Comparison of ENCODE assay signal across 19 cellular contexts in genomic region chr2:236286866-236287545, GRCh38. TPM values are rescaled to one million over a fixed set of nuclear protein-coding genes. Genes with fewer than 3 reads are reported as not detected.
DNase-seq lines count a peak whose midpoint lies in the region; ATAC-seq, FAIRE-seq and TF ChIP-seq lines count a peak whose summit lies in the region.
"Had no signal": no experiment of that assay in that cellular context is flagged by ENCODE, and none has a peak within 500 bp of the region (broad histone marks: within the 10 kb centered on the region; RNA-seq: fewer than 3 reads in every experiment).

No MANE protein-coding gene starts in this region.

- no peak overlapping the region for H2BK20ac ChIP-seq in IMR-90 (ENCODE audit: low read depth, low read length)

- TF ChIP-seq CTCF in IMR-90 (conservative IDR thresholded peaks at IDR 0.05; ENCODE audit: low read depth, low read length) (no peak), astrocyte (IDR thresholded peaks at IDR 0.05; ENCODE audit: insufficient read depth, low read depth, low read length) (no peak), osteoblast (IDR thresholded peaks at IDR 0.05; ENCODE audit: extremely low read depth, low read depth, low read length) (no peak)

- H3K9ac ChIP-seq in IMR-90 (ENCODE audit: low read depth, low read length): no peak overlapping the region
- no peak overlapping the region for H3K9ac ChIP-seq in astrocyte (ENCODE audit: low read length)
- H3K9ac ChIP-seq in mesendoderm (ENCODE audit: low read length): no peak overlapping the region
- H3K9ac ChIP-seq: BLaER1 treated with 17β-estradiol and CSF1 and Interleukin-3, amounts not matched to agents 10 nM and 100 nM had no signal

- H2BK15ac ChIP-seq in IMR-90 (ENCODE audit: low read depth, low read length): no peak overlapping the region
- no peak overlapping the region for H2BK15ac ChIP-seq in mesendoderm (replicated peaks; ENCODE audit: low read depth)

- no peak overlapping the region for H2BK120ac ChIP-seq in IMR-90 (ENCODE audit: low read depth, low read length)
- no peak overlapping the region for H2BK120ac ChIP-seq in mesendoderm (ENCODE audit: low read depth, low read length)

- H3K27ac Mint-ChIP-seq in astrocyte (ENCODE audit: unreplicated experiment): no peak overlapping the region
- H3K27ac Mint-ChIP-seq: immature natural killer cell; stimulated activated effector memory CD8-positive, alpha-beta T cell treated with anti-CD3 and anti-CD28 coated beads, Interleukin-12 subunit alpha, Interleukin-12 subunit beta, amount 100 ng/mL, for 72 hours had no signal

- H3K36me3 Mint-ChIP-seq in astrocyte (ENCODE audit: low read depth, unreplicated experiment): no peaks in the 10 kb centered on the region
- H3K36me3 Mint-ChIP-seq: immature natural killer cell; stimulated activated effector memory CD8-positive, alpha-beta T cell treated with anti-CD3 and anti-CD28 coated beads, Interleukin-12 subunit alpha, Interleukin-12 subunit beta, amount 100 ng/mL, for 72 hours had no signal

- H3K23ac ChIP-seq in IMR-90 (ENCODE audit: low read depth, low read length): no peak overlapping the region
- H3K23ac ChIP-seq in mesendoderm (ENCODE audit: low read length): no peak overlapping the region

- no peak for TF ChIP-seq POLR2A in IMR-90 (IDR thresholded peaks at IDR 0.05; ENCODE audit: low read depth, low read length)

- H3K4me3 ChIP-seq in IMR-90 (ENCODE audit: insufficient read depth, low read depth, low read length) (no peak overlapping the region), astrocyte (ENCODE audit: insufficient read depth, low read depth, low read length) (no peak overlapping the region), mesendoderm (ENCODE audit: low read length) (no peak overlapping the region), osteoblast (ENCODE audit: insufficient read depth, low read length) (no peak overlapping the region)
- H3K4me3 ChIP-seq: adrenal gland; BLaER1 treated with 17β-estradiol and CSF1 and Interleukin-3, amounts not matched to agents 10 nM and 100 nM; upper lobe of right lung had no signal

- intact Hi-C loops in IMR-90 (cut with micrococcal nuclease): no loop called here

- CTCF ChIA-PET in IMR-90 (lab: Yijun Ruan, JAX): no interaction called here

- FAIRE-seq in astrocyte (lab: Jason Lieb, UNC): no peak

- H3K79me2 ChIP-seq in astrocyte (ENCODE audit: insufficient read depth, low read length) (no peaks in the 10 kb centered on the region), mesendoderm (ENCODE audit: control insufficient read depth, insufficient read depth, low read length) (no peaks in the 10 kb centered on the region), osteoblast (ENCODE audit: insufficient read depth, low read length) (no peaks in the 10 kb centered on the region)

- H4K8ac ChIP-seq in IMR-90 (ENCODE audit: low read depth in 2 of 2, low read length in 2 of 2) (no peak overlapping the region), mesendoderm (ENCODE audit: low read depth, low read length) (no peak overlapping the region)

- H3K4ac ChIP-seq in IMR-90 (ENCODE audit: low read depth, low read length): no peak overlapping the region
- H3K4ac ChIP-seq in mesendoderm (ENCODE audit: low read depth, low read length): no peak overlapping the region

- H2BK5ac ChIP-seq in IMR-90 (ENCODE audit: low read depth, low read length, poor library complexity, severe bottlenecking) (no peak overlapping the region), mesendoderm (ENCODE audit: low read length) (no peak overlapping the region)

- no peaks in the 10 kb centered on the region for H3K9me3 ChIP-seq in IMR-90 (ENCODE audit: control insufficient read depth, insufficient read depth, low read length)
- H3K9me3 ChIP-seq in astrocyte (ENCODE audit: insufficient read depth, low read depth, low read length): no peaks in the 10 kb centered on the region
- no peaks in the 10 kb centered on the region for H3K9me3 ChIP-seq in osteoblast (ENCODE audit: low read depth, low read length)
- H3K9me3 ChIP-seq: adrenal gland, upper lobe of right lung had no signal

- H3K27me3 ChIP-seq in IMR-90 (ENCODE audit: control insufficient read depth, insufficient read depth, low read length): no peaks in the 10 kb centered on the region; the same call in 1 of the 2 replicates
- H3K27me3 ChIP-seq in astrocyte (ENCODE audit: insufficient read depth, low read length): no peaks in the 10 kb centered on the region
- no peaks in the 10 kb centered on the region for H3K27me3 ChIP-seq in mesendoderm (ENCODE audit: insufficient read depth, low read length, poor library complexity)
- no peaks in the 10 kb centered on the region for H3K27me3 ChIP-seq in osteoblast (ENCODE audit: insufficient read depth, low read length)
- H3K27me3 ChIP-seq: adrenal gland; BLaER1 treated with 17β-estradiol and CSF1 and Interleukin-3, amounts not matched to agents 10 nM and 100 nM; upper lobe of right lung had no signal

- peaks cover 43% of the 10 kb centered on the region for H3K27me3 Mint-ChIP-seq in astrocyte (ENCODE audit: low read depth, unreplicated experiment)

- no peaks in the 10 kb centered on the region for H3K9me1 ChIP-seq in IMR-90 (ENCODE audit: insufficient read depth, low read length)

- H3K36me3 ChIP-seq in IMR-90 (ENCODE audit: control insufficient read depth, insufficient read depth, low read length) (no peaks in the 10 kb centered on the region), astrocyte (ENCODE audit: insufficient read depth, low read length) (no peaks in the 10 kb centered on the region), mesendoderm (ENCODE audit: control insufficient read depth, insufficient read depth, low read length) (no peaks in the 10 kb centered on the region), osteoblast (ENCODE audit: insufficient read depth, low read length) (no peaks in the 10 kb centered on the region)
- H3K36me3 ChIP-seq: adrenal gland; BLaER1 treated with 17β-estradiol and CSF1 and Interleukin-3, amounts not matched to agents 10 nM and 100 nM; upper lobe of right lung had no signal

- no peak overlapping the region for H3K27ac ChIP-seq in IMR-90 (ENCODE audit: insufficient read depth, low read length)
- no peak overlapping the region for H3K27ac ChIP-seq in astrocyte (ENCODE audit: low read depth, low read length)
- H3K27ac ChIP-seq in mesendoderm (ENCODE audit: low read depth, low read length): no peak overlapping the region
- no peak overlapping the region for H3K27ac ChIP-seq in osteoblast (ENCODE audit: low read depth, low read length)
- H3K27ac ChIP-seq: adrenal gland, upper lobe of right lung had no signal

- no peak overlapping the region for H2AK9ac ChIP-seq in IMR-90 (replicated peaks; ENCODE audit: low read depth, low read length, poor library complexity)

- H4K91ac ChIP-seq in IMR-90 (ENCODE audit: insufficient read depth, low read depth, low read length): no peak overlapping the region

- no peak overlapping the region for H3K4me3 Mint-ChIP-seq in astrocyte (ENCODE audit: unreplicated experiment)
- H3K4me3 Mint-ChIP-seq: immature natural killer cell; stimulated activated effector memory CD8-positive, alpha-beta T cell treated with anti-CD3 and anti-CD28 coated beads, Interleukin-12 subunit alpha, Interleukin-12 subunit beta, amount 100 ng/mL, for 72 hours had no signal

- H2AFZ ChIP-seq in IMR-90 (replicated peaks; ENCODE audit: low read length, poor library complexity) (no peak overlapping the region), astrocyte (ENCODE audit: low read depth, low read length) (no peak overlapping the region), osteoblast (ENCODE audit: low read length) (no peak overlapping the region)

- H3K4me1 ChIP-seq in IMR-90 (ENCODE audit: control insufficient read depth, insufficient read depth, low read length): no peaks in the 10 kb centered on the region
- no peaks in the 10 kb centered on the region for H3K4me1 ChIP-seq in astrocyte (ENCODE audit: insufficient read depth, low read length)
- H3K4me1 ChIP-seq in mesendoderm (ENCODE audit: control insufficient read depth, low read depth, low read length): no peaks in the 10 kb centered on the region
- no peaks in the 10 kb centered on the region for H3K4me1 ChIP-seq in osteoblast (ENCODE audit: insufficient read depth, low read length)
- H3K4me1 ChIP-seq: adrenal gland, upper lobe of right lung had no signal

- 74% methylated on average over 4 of the region's 7 CpGs; no CpG with 5 or more reads in 1 of the 2 experiments for WGBS in IMR-90 (ENCODE audit: extremely low coverage in 2 of 2, insufficient read length in 1 of 2), 2 experiments
- no CpG with 5 or more reads among the region's 7 CpGs for WGBS in mesendoderm (ENCODE audit: extremely low coverage, insufficient coverage, low lambda C conversion rate)

- H3K79me1 ChIP-seq in IMR-90 (ENCODE audit: low read depth in 1 of 2, low read length in 2 of 2) (no peaks in the 10 kb centered on the region), mesendoderm (ENCODE audit: low read length) (no peaks in the 10 kb centered on the region)

- H3K4me2 ChIP-seq in IMR-90 (ENCODE audit: low read depth, low read length) (no peak overlapping the region), astrocyte (ENCODE audit: low read length) (no peak overlapping the region), mesendoderm (ENCODE audit: low read length) (no peak overlapping the region), osteoblast (ENCODE audit: insufficient read depth, low read length) (no peak overlapping the region)

- H4K20me1 ChIP-seq in IMR-90 (ENCODE audit: insufficient read depth, low read length) (no peaks in the 10 kb centered on the region), astrocyte (ENCODE audit: insufficient read depth, low read length) (no peaks in the 10 kb centered on the region), osteoblast (ENCODE audit: insufficient read depth, low read length) (no peaks in the 10 kb centered on the region)
- H4K20me1 ChIP-seq: BLaER1 treated with 17β-estradiol and CSF1 and Interleukin-3, amounts not matched to agents 10 nM and 100 nM had no signal

- H3K56ac ChIP-seq in IMR-90 (ENCODE audit: extremely low read depth, insufficient read depth, low read length) (no peak overlapping the region), mesendoderm (ENCODE audit: low read length) (no peak overlapping the region)

- H3K9me3 Mint-ChIP-seq in astrocyte (ENCODE audit: unreplicated experiment): peaks cover 13% of the 10 kb centered on the region
- H3K9me3 Mint-ChIP-seq: stimulated activated effector memory CD8-positive, alpha-beta T cell treated with anti-CD3 and anti-CD28 coated beads, Interleukin-12 subunit alpha, Interleukin-12 subunit beta, amount 100 ng/mL, for 72 hours had no signal

- BruUV-seq in IMR-90 (replicated peaks; lab: Mats Ljungman, UMichigan): no TSS peak

- H3K18ac ChIP-seq in IMR-90 (ENCODE audit: low read depth, low read length): no peak overlapping the region
- no peak overlapping the region for H3K18ac ChIP-seq in mesendoderm (ENCODE audit: low read length)

- H3K14ac ChIP-seq in IMR-90 (replicated peaks; ENCODE audit: low read depth, low read length): no peak overlapping the region

- DNase-seq in AG20443 (ENCODE audit: low spot score) (peak; percentile 60), IMR-90 (no peak), astrocyte (ENCODE audit: low read depth) (peak; percentile 27), mesendoderm (peak; percentile 4), putamen (ENCODE audit: low spot score) (no peak), osteoblast (ENCODE audit: insufficient read length, low spot score, missing footprints) (no peak)
- no peak for DNase-seq in activated CD4-positive, CD25-positive, alpha-beta regulatory T cell (lab: John Stamatoyannopoulos, UW)
- DNase-seq in stimulated activated CD4-positive, alpha-beta T cell treated with anti-CD3 and anti-CD28 coated beads, Interleukin-4, amount 100 ng/mL, for 24 hours: no peak
- DNase-seq: activated T-cell treated with anti-CD3 and anti-CD28 coated beads for 4 hours, adrenal gland, H7, immature natural killer cell, NCI-H2171 treated with DMSO at 0.1 percent for 48 hours, upper lobe of right lung had no signal

- peaks cover 4% of the 10 kb centered on the region for H3K4me1 Mint-ChIP-seq in astrocyte (ENCODE audit: low read depth, unreplicated experiment)
- H3K4me1 Mint-ChIP-seq: immature natural killer cell; stimulated activated effector memory CD8-positive, alpha-beta T cell treated with anti-CD3 and anti-CD28 coated beads, Interleukin-12 subunit alpha, Interleukin-12 subunit beta, amount 100 ng/mL, for 72 hours had no signal

- H4K5ac ChIP-seq in IMR-90 (ENCODE audit: low read depth, low read length) (no peak overlapping the region), mesendoderm (ENCODE audit: low read length) (no peak overlapping the region)

- dilution Hi-C loops in IMR-90 (cut with HindIII; ENCODE audit: low sequenced_read_pairs, unreplicated experiment): no loop called here

- in situ Hi-C loops in IMR-90 (cut with MboI; ENCODE audit: low sequenced_read_pairs): no loop called here

- no peak for TF ChIP-seq RAD21 in IMR-90 (IDR thresholded peaks at IDR 0.05; ENCODE audit: low read length)

- POLR2A ChIA-PET in IMR-90 (lab: Charles Lee; ENCODE audit: unreplicated experiment): no interaction called here

- H2AK5ac ChIP-seq in IMR-90 (ENCODE audit: low read depth, low read length) (no peak overlapping the region), mesendoderm (ENCODE audit: low read length) (no peak overlapping the region)

- ATAC-seq in IMR-90 (ENCODE audit: low read depth): no peak
- ATAC-seq: activated CD4-positive, CD25-positive, alpha-beta regulatory T cell treated with anti-CD3 and anti-CD28 coated beads, Interleukin-2, amount 50 U/mL, for 24 hours; stimulated activated effector memory CD8-positive, alpha-beta T cell treated with anti-CD3 and anti-CD28 coated beads, Interleukin-12 subunit alpha, Interleukin-12 subunit beta, amount 100 ng/mL, for 72 hours; upper lobe of right lung had no signal

RNA-seq across cellular contexts. Expression of gene ASB18, which starts 22.8 kb away (rescaled TPM):
- not detected in 2 replicates for total RNA-seq in IMR-90 (2012; rRNA removed)
- not detected in 2 replicates for polyA plus RNA-seq in IMR-90 (2012; rRNA removed)
- polyA plus RNA-seq in IMR-90 (2012; cell fraction: cytosol; rRNA removed): not detected in 2 replicates
- not detected in 2 replicates for polyA plus RNA-seq in IMR-90 (2012; cell fraction: nucleus; rRNA removed; ENCODE audit: low replicate concordance)
- total RNA-seq in astrocyte: not detected in 2 replicates
- not detected for polyA plus RNA-seq in mesendoderm (2013, experiment 1 of 2)
- not detected for polyA plus RNA-seq in mesendoderm (2013, experiment 2 of 2)
- total RNA-seq in osteoblast: under 0.01 TPM in 1 of 2 replicates, not detected in the other
- total RNA-seq: adrenal gland, dermis microvascular lymphatic vessel endothelial cell, H7, pulmonary artery endothelial cell, upper lobe of right lung had no signal
- polyA plus RNA-seq: adrenal gland, immature natural killer cell had no signal

Comparison
In these comparisons a context has a peak if more than half of its experiments do, and no peak if none do; other contexts are left out.
1. DNase-seq: peak in AG20443 (single experiment), astrocyte (single experiment) and mesendoderm (single experiment); none in IMR-90 (single experiment), putamen (single experiment), osteoblast (single experiment), activated CD4-positive, CD25-positive, alpha-beta regulatory T cell (0 of 4) and stimulated activated CD4-positive, alpha-beta T cell treated with anti-CD3 and anti-CD28 coated beads, Interleukin-4, amount 100 ng/mL, for 24 hours (single experiment).